ENCODE assay signal across 8 cellular contexts in genomic region chr9:36135791-36136276, GRCh38. TPM values are rescaled to one million over a fixed set of nuclear protein-coding genes. Genes with fewer than 3 reads are reported as not detected.
DNase-seq lines count a peak whose midpoint lies in the region; TF ChIP-seq lines count a peak whose summit lies in the region.

No MANE protein-coding gene starts in this region.

- peak overlapping the region; percentile 43 to 56 (median 53) for H3K4me3 ChIP-seq in mammary epithelial cell (replicated peaks in 1 of 3; ENCODE audit: insufficient read depth in 1 of 3, low read depth in 2 of 3, low read length in 3 of 3)
- peak overlapping the region; percentile 76 for H3K4me3 ChIP-seq in urinary bladder (ENCODE audit: low read depth, low read length)

- no peaks in the 10 kb centered on the region for H3K9me3 Mint-ChIP-seq in activated naive CD4-positive, alpha-beta T cell treated with anti-CD3 and anti-CD28 coated beads, Interleukin-2, amount 50 U/mL, for 24 hours
- no peaks in the 10 kb centered on the region for H3K9me3 Mint-ChIP-seq in mesothelial cell of epicardium

- no peaks in the 10 kb centered on the region for H3K27me3 ChIP-seq in mammary epithelial cell (ENCODE audit: insufficient read depth, low read length)

- dilution Hi-C loops in mammary epithelial cell (cut with HindIII; ENCODE audit: low sequenced_read_pairs), result no loop called here

- TF ChIP-seq CTCF in mammary epithelial cell (conservative IDR thresholded peaks at IDR 0.05 in 1 of 2, IDR thresholded peaks at IDR 0.05 in 1 of 2; ENCODE audit: extremely low read depth in 1 of 2, insufficient read depth in 1 of 2, low read depth in 1 of 2, low read length in 2 of 2) (no peak), mesothelial cell of epicardium (IDR thresholded peaks at IDR 0.05; ENCODE audit: unreplicated experiment) (no peak)

- 34% methylated on average over 11 of the region's 18 CpGs for WGBS in mammary epithelial cell (ENCODE audit: low coverage, missing lambda C conversion rate)
- 10% methylated on average over 18 of the region's 18 CpGs for WGBS in urinary bladder

- H3K4me2 ChIP-seq in mammary epithelial cell (ENCODE audit: insufficient read depth, low read depth, low read length), result peak overlapping the region; percentile 98

- H3K9ac ChIP-seq in mammary epithelial cell (ENCODE audit: insufficient read depth, low read length), result no peak overlapping the region

- no peaks in the 10 kb centered on the region for H3K9me3 ChIP-seq in mammary epithelial cell (replicated peaks; ENCODE audit: insufficient read depth, low read length)

- H3K36me3 ChIP-seq in mammary epithelial cell (ENCODE audit: insufficient read depth, low read length), result no peaks in the 10 kb centered on the region
- H3K36me3 ChIP-seq in urinary bladder (ENCODE audit: insufficient read depth), result no peaks in the 10 kb centered on the region

- H3K4me1 ChIP-seq in mammary epithelial cell (ENCODE audit: insufficient read depth, low read length) (peaks cover 12% of the 10 kb centered on the region), urinary bladder (ENCODE audit: insufficient read depth) (peaks cover 2% of the 10 kb centered on the region)

- BruUV-seq in mammary epithelial cell (replicated peaks; lab: Mats Ljungman, UMichigan), result no TSS peak

- peak overlapping the region; percentile 88 for H2AFZ ChIP-seq in mammary epithelial cell (ENCODE audit: low read depth, low read length)

- H3K27me3 Mint-ChIP-seq in activated naive CD4-positive, alpha-beta T cell treated with anti-CD3 and anti-CD28 coated beads, Interleukin-2, amount 50 U/mL, for 24 hours, result no peaks in the 10 kb centered on the region
- H3K27me3 Mint-ChIP-seq in mesothelial cell of epicardium (ENCODE audit: low read depth), result peaks cover 33% of the 10 kb centered on the region

- peaks cover 43% of the 10 kb centered on the region for H3K4me1 Mint-ChIP-seq in activated naive CD4-positive, alpha-beta T cell treated with anti-CD3 and anti-CD28 coated beads, Interleukin-2, amount 50 U/mL, for 24 hours
- H3K4me1 Mint-ChIP-seq in mesothelial cell of epicardium, result peaks cover 23% of the 10 kb centered on the region

- H3K4me3 Mint-ChIP-seq in activated naive CD4-positive, alpha-beta T cell treated with anti-CD3 and anti-CD28 coated beads, Interleukin-2, amount 50 U/mL, for 24 hours, result peak overlapping the region; percentile 73
- H3K4me3 Mint-ChIP-seq in mesothelial cell of epicardium, result peak overlapping the region; percentile 67

- H4K20me1 ChIP-seq in mammary epithelial cell (ENCODE audit: insufficient read depth, low read length), result no peaks in the 10 kb centered on the region

- intact Hi-C loops in mammary epithelial cell (cut with micrococcal nuclease), result loop anchor here (2.0 kb wide), 1 partner anchor 33 kb away; no protein-coding TSS in a partner anchor

- no peak for DNase-seq in activated naive CD4-positive, alpha-beta T cell treated with anti-CD3 and anti-CD28 coated beads, Interleukin-2, amount 50 U/mL, for 16 hours
- DNase-seq in mammary epithelial cell (peak; percentile 39), mesothelial cell of epicardium (ENCODE audit: low spot score in 2 of 2, unreplicated experiment in 2 of 2) (no peak), inferior parietal cortex (ENCODE audit: extremely low spot score) (no peak), NCI-H128 (lab: John Stamatoyannopoulos, UW; ENCODE audit: unreplicated experiment) (no peak), cortex of kidney (lab: John Stamatoyannopoulos, UW) (no peak)

- CTCF ChIA-PET in mammary epithelial cell (lab: Charles Lee; ENCODE audit: low non-redundant PET), result no interaction called here

- no peaks in the 10 kb centered on the region for H3K79me2 ChIP-seq in mammary epithelial cell (ENCODE audit: insufficient read depth, low read length)

- H3K27ac ChIP-seq in mammary epithelial cell (ENCODE audit: insufficient read depth, low read depth, low read length), result no peak overlapping the region
- no peak overlapping the region for H3K27ac ChIP-seq in urinary bladder (ENCODE audit: low read depth)

- H3K27ac Mint-ChIP-seq in activated naive CD4-positive, alpha-beta T cell treated with anti-CD3 and anti-CD28 coated beads, Interleukin-2, amount 50 U/mL, for 24 hours, result no peak overlapping the region
- H3K27ac Mint-ChIP-seq in mesothelial cell of epicardium, result peak overlapping the region; percentile 23

- H3K36me3 Mint-ChIP-seq in activated naive CD4-positive, alpha-beta T cell treated with anti-CD3 and anti-CD28 coated beads, Interleukin-2, amount 50 U/mL, for 24 hours, result no peaks in the 10 kb centered on the region
- H3K36me3 Mint-ChIP-seq in mesothelial cell of epicardium, result no peaks in the 10 kb centered on the region

- in situ Hi-C loops in mammary epithelial cell (cut with MboI; ENCODE audit: low sequenced_read_pairs in 2 of 2), result no loop called here

RNA-seq across cellular contexts. Expression of gene GLIPR2, which starts 0.7 kb away (rescaled TPM):
- total RNA-seq in mammary epithelial cell (1 to 10 TPM; 1.2 to 2.1 TPM), mesothelial cell of epicardium (31.3 to 34.1 TPM (median 33.3 TPM) in 3 replicates), urinary bladder (54.9 TPM)
- polyA plus RNA-seq in mammary epithelial cell (2.4 TPM), urinary bladder (74.7 TPM)
- not detected for polyA minus RNA-seq in mammary epithelial cell

RNA-seq across cellular contexts. Expression of gene CCIN, which starts 33.4 kb away (rescaled TPM):
- total RNA-seq in mammary epithelial cell (not detected), mesothelial cell of epicardium (0.33 to 0.52 TPM (median 0.40 TPM) in 3 replicates), urinary bladder (1.1 TPM)
- polyA plus RNA-seq in mammary epithelial cell (not detected), urinary bladder (0.38 TPM)
- not detected for polyA minus RNA-seq in mammary epithelial cell

RNA-seq across cellular contexts. Expression of gene CLTA, which starts 54.9 kb away (rescaled TPM):
- total RNA-seq in mammary epithelial cell (100 to 1,000 TPM; 130 to 217 TPM), mesothelial cell of epicardium (173 to 181 TPM (median 180 TPM) in 3 replicates), urinary bladder (120 TPM)
- polyA plus RNA-seq in mammary epithelial cell (231 TPM), urinary bladder (210 TPM)
- 60.1 TPM for polyA minus RNA-seq in mammary epithelial cell

Comparison
In these comparisons a context has a peak if more than half of its experiments do, and no peak if none do; other contexts are left out.
1. RNA of gene GLIPR2, which starts 0.7 kb away (total RNA-seq): 54.9 TPM in urinary bladder (single experiment) and 31.3 to 34.1 TPM in mesothelial cell of epicardium; 1.2 to 2.1 TPM in mammary epithelial cell; every median in the first group is over 10 times any median in the second.